ENCODE assay signal across 15 cellular contexts in the genomic region with DNA sequence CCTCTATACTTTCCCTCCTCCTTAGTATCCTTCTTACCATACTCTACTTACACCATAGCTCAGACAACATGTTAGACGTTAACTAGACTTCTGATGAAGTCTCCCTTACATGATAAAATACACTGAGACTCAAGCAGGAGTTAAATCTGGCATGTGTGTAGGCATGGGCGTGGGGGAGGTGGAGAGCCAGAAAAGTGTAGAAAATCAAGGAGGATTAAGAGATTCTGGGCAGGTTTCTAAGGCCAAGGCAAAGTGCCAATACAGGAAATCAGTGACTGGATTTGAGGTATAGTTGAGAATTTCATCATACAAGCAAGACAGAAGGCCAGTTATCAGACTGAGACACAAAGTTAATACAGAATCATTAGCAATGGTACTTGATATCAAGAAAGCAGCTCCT. TPM values are rescaled to one million over a fixed set of nuclear protein-coding genes. Genes with fewer than 3 reads are reported as not detected.
DNase-seq lines count a peak whose midpoint lies in the region; ATAC-seq, FAIRE-seq and TF ChIP-seq lines count a peak whose summit lies in the region.
"Had no signal": no experiment of that assay in that cellular context is flagged by ENCODE, and none has a peak within 500 bp of the region (broad histone marks: within the 10 kb centered on the region; RNA-seq: fewer than 3 reads in every experiment).

No MANE protein-coding gene starts in this region.

- H2AFZ ChIP-seq in smooth muscle cell (ENCODE audit: low read depth): no peak overlapping the region

- no peaks in the 10 kb centered on the region for H3K27me3 ChIP-seq in smooth muscle cell (ENCODE audit: low read depth)
- H3K27me3 ChIP-seq: Peyer's patch had no signal

- peak overlapping the region; percentile 12 for H3K4me2 ChIP-seq in smooth muscle cell

- peak overlapping the region; percentile 25 for H3K27ac ChIP-seq in smooth muscle cell (ENCODE audit: low read depth)
- H3K27ac ChIP-seq: Peyer's patch, SK-N-MC had no signal

- ATAC-seq in HG02973 (IDR thresholded peaks at IDR 0.05; ENCODE audit: unreplicated experiment) (no peak), HG03097 (IDR thresholded peaks at IDR 0.05; ENCODE audit: low FRiP score, unreplicated experiment) (no peak)

- peaks cover 8% of the 10 kb centered on the region for H4K20me1 ChIP-seq in smooth muscle cell (ENCODE audit: low read depth)

- TF ChIP-seq CTCF in smooth muscle cell (IDR thresholded peaks at IDR 0.05; ENCODE audit: borderline replicate concordance, insufficient read depth, poor library complexity, severe bottlenecking): no peak

- no peaks in the 10 kb centered on the region for H3F3A ChIP-seq in smooth muscle cell (ENCODE audit: low read depth)

- FAIRE-seq in H54 (lab: Jason Lieb, UNC): peak; percentile 15

- no peak overlapping the region for H3K9ac ChIP-seq in smooth muscle cell (ENCODE audit: low read depth)

- whole genome bisulfite sequencing in smooth muscle cell (ENCODE audit: low lambda C conversion rate): 63% methylated on average over 2 of the region's 2 CpGs

- peaks cover 73% of the 10 kb centered on the region for H3K79me2 ChIP-seq in smooth muscle cell (ENCODE audit: low read depth)

- DNase-seq in H54 (ENCODE audit: insufficient read length, low spot score) (no peak), NCI-H226 (peak; percentile 57), iris pigment epithelial cell (ENCODE audit: low read depth) (peak; percentile 76), smooth muscle cell (lab: John Stamatoyannopoulos, UW; ENCODE audit: unreplicated experiment) (no peak)
- DNase-seq in activated naive CD4-positive, alpha-beta T cell treated with anti-CD3 and anti-CD28 coated beads, Interleukin-2, amount 50 U/mL, for 16 hours: no peak
- DNase-seq: DMS 273 treated with DMSO at 0.1 percent for 48 hours; DND-41; NCI-H1105; NCI-H510A; NCI-H748 treated with DMSO at 0.1 percent for 48 hours; NK-92 treated with Interleukin-12 subunit alpha and Interleukin-12 subunit beta, amount 100 ng/mL, for 24 hours; Peyer's patch had no signal

- H3K4me3 ChIP-seq in smooth muscle cell: no peak overlapping the region
- H3K4me3 ChIP-seq: Peyer's patch, SK-N-MC had no signal

- H3K36me3 ChIP-seq in smooth muscle cell (ENCODE audit: low read depth): no peaks in the 10 kb centered on the region
- H3K36me3 ChIP-seq: Peyer's patch had no signal

- peaks cover 10% of the 10 kb centered on the region for H3K4me1 ChIP-seq in smooth muscle cell (ENCODE audit: low read depth)

- no peak for TF ChIP-seq POLR2A in H54 (IDR thresholded peaks at IDR 0.05; ENCODE audit: low read depth, low read length)

- H3K9me3 ChIP-seq in smooth muscle cell (replicated peaks; ENCODE audit: low read depth): no peaks in the 10 kb centered on the region
- H3K9me3 ChIP-seq: Peyer's patch had no signal

RNA-seq across cellular contexts. Expression of gene EPS8, which starts 37.4 kb away (rescaled TPM):
- total RNA-seq in smooth muscle cell: 44.1 and 68.3 TPM in 2 replicates
- 22.9 and 27.5 TPM in 2 replicates for polyA plus RNA-seq in smooth muscle cell

Comparison
In these comparisons a context has a peak if more than half of its experiments do, and no peak if none do; other contexts are left out.
1. DNase-seq: peak in NCI-H226 (single experiment) and iris pigment epithelial cell (single experiment); none in H54 (single experiment), smooth muscle cell (single experiment) and activated naive CD4-positive, alpha-beta T cell treated with anti-CD3 and anti-CD28 coated beads, Interleukin-2, amount 50 U/mL, for 16 hours (single experiment).